Comparison of ENCODE assay signal across 8 cellular contexts in the genomic region with DNA sequence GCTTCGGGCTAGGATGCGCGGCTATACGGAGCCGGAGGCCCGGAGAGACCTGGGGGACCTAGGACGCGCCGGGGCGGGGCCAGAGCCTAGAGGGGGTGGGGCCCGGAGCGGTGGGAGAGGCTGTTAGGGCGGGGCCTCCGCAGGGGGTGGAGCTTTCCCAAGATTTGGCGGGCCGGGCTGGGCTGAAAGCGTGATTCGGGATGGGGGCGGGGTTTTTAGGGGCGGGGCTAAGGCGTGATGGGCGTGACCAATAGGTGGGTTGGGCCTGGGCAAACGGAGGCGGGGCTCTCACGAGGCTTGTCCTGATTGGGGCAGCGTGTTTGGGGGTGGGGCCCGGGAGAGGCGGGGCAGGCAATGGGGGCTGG. TPM values are rescaled to one million over a fixed set of nuclear protein-coding genes. Genes with fewer than 3 reads are reported as not detected.
DNase-seq lines count a peak whose midpoint lies in the region; FAIRE-seq and TF ChIP-seq lines count a peak whose summit lies in the region.

No MANE protein-coding gene starts in this region.

- peak overlapping the region; percentile 97 for H3K23ac ChIP-seq in neuronal stem cell (ENCODE audit: low read depth, low read length, poor library complexity)

- H3K36me3 ChIP-seq in ES-I3 (ENCODE audit: insufficient read depth, low read length), result no peaks in the 10 kb centered on the region; the same call in 1 of the 2 replicates
- H3K36me3 ChIP-seq in HAP-1 (replicated peaks), result no peaks in the 10 kb centered on the region
- H3K36me3 ChIP-seq in MM.1S (replicated peaks; ENCODE audit: insufficient read depth, low read length), result no peaks in the 10 kb centered on the region
- peaks cover 0 to 23% of the 10 kb centered on the region in 2 donors for H3K36me3 ChIP-seq in neuronal stem cell (replicated peaks in 1 of 2; ENCODE audit: control insufficient read depth in 2 of 2, insufficient read depth in 2 of 2, low read length in 2 of 2)

- H3K79me2 ChIP-seq in MM.1S (ENCODE audit: low read length), result peaks cover 48% of the 10 kb centered on the region

- H3K18ac ChIP-seq in neuronal stem cell (ENCODE audit: low read length), result peak overlapping the region; percentile 100

- peak overlapping the region; percentile 99 for H2BK120ac ChIP-seq in neuronal stem cell (ENCODE audit: low read depth, low read length)

- no CpG with 5 or more reads among the region's 28 CpGs for WGBS in neuronal stem cell (ENCODE audit: extremely low coverage in 2 of 2, insufficient read length in 2 of 2, insufficient replicate concordance in 1 of 2), 2 donors

- H2AK5ac ChIP-seq in neuronal stem cell (ENCODE audit: low read depth, low read length), result peak overlapping the region; percentile 99

- H3K9me3 ChIP-seq in ES-I3 (ENCODE audit: control insufficient read depth, insufficient read depth, low read length) (no peaks in the 10 kb centered on the region; the same call in 1 of the 2 replicates), HAP-1 (no peaks in the 10 kb centered on the region), MM.1S (replicated peaks; ENCODE audit: insufficient read depth, low read length) (no peaks in the 10 kb centered on the region), neuronal stem cell (replicated peaks in 1 of 2; ENCODE audit: control insufficient read depth in 2 of 2, insufficient read depth in 1 of 2, low read depth in 1 of 2, low read length in 2 of 2) (no peaks in the 10 kb centered on the region)

- H3K4me3 Mint-ChIP-seq in activated naive CD4-positive, alpha-beta T cell treated with anti-CD3 and anti-CD28 coated beads for 36 hours, result peak overlapping the region; percentile 61

- in situ Hi-C loops in HAP-1 (cut with MboI; ENCODE audit: low sequenced_read_pairs), result no loop called here
- in situ Hi-C loops in SK-MEL-5 (cut with HindIII; ENCODE audit: low pct_unique_long_range_greater_than_20kb, low sequenced_read_pairs), result no loop called here

- peak; percentile 83 to 99 for DNase-seq in HAP-1 (ENCODE audit: low spot score in 2 of 2)
- peak; percentile 93 for DNase-seq in MM.1S
- DNase-seq in SK-MEL-5 (ENCODE audit: low read depth, low spot score), result peak; percentile 89
- DNase-seq in activated naive CD4-positive, alpha-beta T cell treated with anti-CD3 and anti-CD28 coated beads for 36 hours, result peak; percentile 96
- peak; percentile 89 to 93 for DNase-seq in frontal cortex (ENCODE audit: low spot score in 2 of 2)
- peak; percentile 93 for DNase-seq in neuronal stem cell (ENCODE audit: low spot score)
- peak; percentile 76 for DNase-seq in stromal cell of bone marrow (ENCODE audit: low read depth)

- H3K4ac ChIP-seq in neuronal stem cell (ENCODE audit: low read length), result peak overlapping the region; percentile 100

- no peak overlapping the region for H2BK12ac ChIP-seq in neuronal stem cell (ENCODE audit: low read length)

- H3K4me2 ChIP-seq in MM.1S (ENCODE audit: low read depth, low read length), result peak overlapping the region; percentile 47; the same call in 1 of the 2 replicates
- peak overlapping the region; percentile 68 for H3K4me2 ChIP-seq in neuronal stem cell (ENCODE audit: insufficient read depth, low read length, poor library complexity, severe bottlenecking)

- peak overlapping the region; percentile 76 for H3K27ac ChIP-seq in MM.1S (ENCODE audit: low read length)
- H3K27ac ChIP-seq in neuronal stem cell (replicated peaks; ENCODE audit: low read length), result peak overlapping the region; percentile 99

- H3K27ac Mint-ChIP-seq in activated naive CD4-positive, alpha-beta T cell treated with anti-CD3 and anti-CD28 coated beads for 36 hours, result peak overlapping the region; percentile 70

- H3K4me1 Mint-ChIP-seq in activated naive CD4-positive, alpha-beta T cell treated with anti-CD3 and anti-CD28 coated beads for 36 hours (ENCODE audit: low read depth), result peaks cover 25% of the 10 kb centered on the region

- H3K79me1 ChIP-seq in neuronal stem cell (ENCODE audit: low read depth, low read length), result peaks cover 13% of the 10 kb centered on the region

- TF ChIP-seq CTCF in MM.1S (IDR thresholded peaks at IDR 0.05; ENCODE audit: low read length), result no peak

- H2BK15ac ChIP-seq in neuronal stem cell (ENCODE audit: low read length), result peak overlapping the region; percentile 67

- H3F3A ChIP-seq in MM.1S (ENCODE audit: insufficient read depth, low read length), result no peaks in the 10 kb centered on the region

- CTCF ChIA-PET in activated naive CD4-positive, alpha-beta T cell treated with anti-CD3 and anti-CD28 coated beads for 36 hours (lab: Charles Lee), result interaction anchor here (0.6 to 6.6 kb wide), 4 partner anchors 23 to 92 kb away, joined by 3 to 41 read pairs (median 6); a partner anchor contains a TSS

- H3K4me3 ChIP-seq in HAP-1 (peak overlapping the region; percentile 51), MM.1S (ENCODE audit: low read length) (peak overlapping the region; percentile 78), neuronal stem cell (ENCODE audit: low read length in 2 of 2) (peak overlapping the region; percentile 71 to 97)

- peak overlapping the region; percentile 99 for H4K8ac ChIP-seq in neuronal stem cell (ENCODE audit: low read depth, low read length)

- peak overlapping the region; percentile 100 for H4K91ac ChIP-seq in neuronal stem cell (ENCODE audit: low read depth, low read length, poor library complexity)

- H2BK5ac ChIP-seq in neuronal stem cell (ENCODE audit: low read length), result peak overlapping the region; percentile 68

- H3K4me1 ChIP-seq in ES-I3 (ENCODE audit: insufficient read depth, low read length) (no peaks in the 10 kb centered on the region; the same call in 1 of the 2 replicates), HAP-1 (peaks cover 12% of the 10 kb centered on the region), MM.1S (ENCODE audit: low read length) (peaks cover 4% of the 10 kb centered on the region; the same call in 1 of the 2 replicates), neuronal stem cell (ENCODE audit: control insufficient read depth in 2 of 2, insufficient read depth in 1 of 2, low read depth in 1 of 2, low read length in 2 of 2) (peaks cover 5 to 9% of the 10 kb centered on the region in 2 donors)

- H3K9ac ChIP-seq in ES-I3 (ENCODE audit: low read depth, low read length) (peak overlapping the region; percentile 99), MM.1S (ENCODE audit: low read length) (peak overlapping the region; percentile 89), neuronal stem cell (ENCODE audit: low read depth, low read length, poor library complexity) (peak overlapping the region; percentile 100)

- no peak for FAIRE-seq in frontal cortex (lab: Jason Lieb, UNC)

- intact Hi-C loops in activated naive CD4-positive, alpha-beta T cell treated with anti-CD3 and anti-CD28 coated beads for 36 hours (cut with micrococcal nuclease), result loop anchor here (1.0 to 5.0 kb wide), 6 partner anchors 23 to 442 kb away; a partner anchor contains a TSS

- no peaks in the 10 kb centered on the region for H3K27me3 Mint-ChIP-seq in activated naive CD4-positive, alpha-beta T cell treated with anti-CD3 and anti-CD28 coated beads for 36 hours (ENCODE audit: low read depth)

- H3K9me2 ChIP-seq in MM.1S (replicated peaks; ENCODE audit: insufficient read depth, low read length), result no peaks in the 10 kb centered on the region

- no peaks in the 10 kb centered on the region for H3K27me3 ChIP-seq in HAP-1 (ENCODE audit: low read depth)
- H3K27me3 ChIP-seq in MM.1S (replicated peaks; ENCODE audit: insufficient read depth, low read length), result no peaks in the 10 kb centered on the region
- no peaks in the 10 kb centered on the region for H3K27me3 ChIP-seq in neuronal stem cell (ENCODE audit: control insufficient read depth in 3 of 3, insufficient read depth in 3 of 3, low read depth in 1 of 3, low read length in 3 of 3)

- H2AFZ ChIP-seq in MM.1S (ENCODE audit: low read length) (0 out of 2 replicates have a peak overlapping the region, but pooled peaks have one; percentile 2), neuronal stem cell (ENCODE audit: low read length) (peak overlapping the region; percentile 86)

- no peaks in the 10 kb centered on the region for H3K9me3 Mint-ChIP-seq in activated naive CD4-positive, alpha-beta T cell treated with anti-CD3 and anti-CD28 coated beads for 36 hours

- H3K14ac ChIP-seq in neuronal stem cell (ENCODE audit: low read length), result peak overlapping the region; percentile 100

- peaks cover 7% of the 10 kb centered on the region; the same call in 1 of the 2 replicates for H4K20me1 ChIP-seq in MM.1S (ENCODE audit: insufficient read depth, low read length)

- peaks cover 4% of the 10 kb centered on the region for H3K36me3 Mint-ChIP-seq in activated naive CD4-positive, alpha-beta T cell treated with anti-CD3 and anti-CD28 coated beads for 36 hours (ENCODE audit: low read depth)

RNA-seq across cellular contexts. Expression of a gene that starts 0.4 kb away (rescaled TPM):
- total RNA-seq in SK-MEL-5 (2014; rRNA removed; shearing (Covaris generic)), result 5.5 and 6.4 TPM in 2 replicates
- polyA plus RNA-seq in SK-MEL-5 (2015; cell fraction: cytosol; rRNA removed), result 76.4 and 86.6 TPM in 2 replicates
- 48.9 and 55.4 TPM in 2 replicates for polyA plus RNA-seq in SK-MEL-5 (2015; cell fraction: nucleus; rRNA removed)
- 10 to 100 TPM; 61.9 to 69.6 TPM for total RNA-seq in activated naive CD4-positive, alpha-beta T cell treated with anti-CD3 and anti-CD28 coated beads for 36 hours
- 90.5 TPM for total RNA-seq in frontal cortex
- polyA plus RNA-seq in neuronal stem cell (2013, experiment 1 of 2), result 104 TPM
- polyA plus RNA-seq in neuronal stem cell (2013, experiment 2 of 2), result 102 TPM

RNA-seq across cellular contexts. Expression of a gene that starts 22.5 kb away (rescaled TPM):
- 16.6 and 17.8 TPM in 2 replicates for total RNA-seq in SK-MEL-5 (2014; rRNA removed; shearing (Covaris generic))
- polyA plus RNA-seq in SK-MEL-5 (2015; cell fraction: cytosol; rRNA removed), result 25.9 and 41.7 TPM in 2 replicates
- polyA plus RNA-seq in SK-MEL-5 (2015; cell fraction: nucleus; rRNA removed), result 17.5 and 18.3 TPM in 2 replicates
- 10 to 100 TPM in 1 of 2 experiments, 1 to 10 TPM in 1; 9.2 to 10.3 TPM for total RNA-seq in activated naive CD4-positive, alpha-beta T cell treated with anti-CD3 and anti-CD28 coated beads for 36 hours
- 49.3 TPM for total RNA-seq in frontal cortex
- polyA plus RNA-seq in neuronal stem cell (2013, experiment 1 of 2), result 25.7 TPM
- 24.5 TPM for polyA plus RNA-seq in neuronal stem cell (2013, experiment 2 of 2)

RNA-seq across cellular contexts. Expression of a gene that starts 26.6 kb away (rescaled TPM):
- total RNA-seq in SK-MEL-5 (2014; rRNA removed; shearing (Covaris generic)), result 0.45 TPM in 1 of 2 replicates, not detected in the other
- polyA plus RNA-seq in SK-MEL-5 (2015; cell fraction: cytosol; rRNA removed), result 1.2 TPM in 1 of 2 replicates, not detected in the other
- polyA plus RNA-seq in SK-MEL-5 (2015; cell fraction: nucleus; rRNA removed), result not detected in 2 replicates
- total RNA-seq in activated naive CD4-positive, alpha-beta T cell treated with anti-CD3 and anti-CD28 coated beads for 36 hours, result not detected
- total RNA-seq in frontal cortex, result 0.82 TPM
- polyA plus RNA-seq in neuronal stem cell (2013, experiment 1 of 2), result 2.7 TPM
- polyA plus RNA-seq in neuronal stem cell (2013, experiment 2 of 2), result 3.0 TPM

RNA-seq across cellular contexts. Expression of a gene that starts 47.5 kb away (rescaled TPM):
- 0.11 and 0.24 TPM in 2 replicates for total RNA-seq in SK-MEL-5 (2014; rRNA removed; shearing (Covaris generic))
- polyA plus RNA-seq in SK-MEL-5 (2015; cell fraction: cytosol; rRNA removed), result 0.49 and 0.71 TPM in 2 replicates
- polyA plus RNA-seq in SK-MEL-5 (2015; cell fraction: nucleus; rRNA removed), result 4.7 and 8.2 TPM in 2 replicates
- under 1 TPM; 0.17 to 0.36 TPM for total RNA-seq in activated naive CD4-positive, alpha-beta T cell treated with anti-CD3 and anti-CD28 coated beads for 36 hours
- total RNA-seq in frontal cortex, result 2.4 TPM
- 0.50 TPM for polyA plus RNA-seq in neuronal stem cell (2013, experiment 1 of 2)
- polyA plus RNA-seq in neuronal stem cell (2013, experiment 2 of 2), result 0.57 TPM

RNA-seq across cellular contexts. Expression of a gene that starts 54.2 kb away (rescaled TPM):
- 56.1 and 66.5 TPM in 2 replicates for total RNA-seq in SK-MEL-5 (2014; rRNA removed; shearing (Covaris generic))
- 199 and 206 TPM in 2 replicates for polyA plus RNA-seq in SK-MEL-5 (2015; cell fraction: cytosol; rRNA removed)
- 94.2 and 118 TPM in 2 replicates for polyA plus RNA-seq in SK-MEL-5 (2015; cell fraction: nucleus; rRNA removed)
- 100 to 1,000 TPM; 151 to 169 TPM for total RNA-seq in activated naive CD4-positive, alpha-beta T cell treated with anti-CD3 and anti-CD28 coated beads for 36 hours
- 66.4 TPM for total RNA-seq in frontal cortex
- 112 TPM for polyA plus RNA-seq in neuronal stem cell (2013, experiment 1 of 2)
- 111 TPM for polyA plus RNA-seq in neuronal stem cell (2013, experiment 2 of 2)

Comparison
In these comparisons a context has a peak if more than half of its experiments do, and no peak if none do; other contexts are left out.
1. Peak in every context shown above with its lines: DNase-seq, H3K4me3 ChIP-seq and H3K27ac ChIP-seq.